In the genomic region with DNA sequence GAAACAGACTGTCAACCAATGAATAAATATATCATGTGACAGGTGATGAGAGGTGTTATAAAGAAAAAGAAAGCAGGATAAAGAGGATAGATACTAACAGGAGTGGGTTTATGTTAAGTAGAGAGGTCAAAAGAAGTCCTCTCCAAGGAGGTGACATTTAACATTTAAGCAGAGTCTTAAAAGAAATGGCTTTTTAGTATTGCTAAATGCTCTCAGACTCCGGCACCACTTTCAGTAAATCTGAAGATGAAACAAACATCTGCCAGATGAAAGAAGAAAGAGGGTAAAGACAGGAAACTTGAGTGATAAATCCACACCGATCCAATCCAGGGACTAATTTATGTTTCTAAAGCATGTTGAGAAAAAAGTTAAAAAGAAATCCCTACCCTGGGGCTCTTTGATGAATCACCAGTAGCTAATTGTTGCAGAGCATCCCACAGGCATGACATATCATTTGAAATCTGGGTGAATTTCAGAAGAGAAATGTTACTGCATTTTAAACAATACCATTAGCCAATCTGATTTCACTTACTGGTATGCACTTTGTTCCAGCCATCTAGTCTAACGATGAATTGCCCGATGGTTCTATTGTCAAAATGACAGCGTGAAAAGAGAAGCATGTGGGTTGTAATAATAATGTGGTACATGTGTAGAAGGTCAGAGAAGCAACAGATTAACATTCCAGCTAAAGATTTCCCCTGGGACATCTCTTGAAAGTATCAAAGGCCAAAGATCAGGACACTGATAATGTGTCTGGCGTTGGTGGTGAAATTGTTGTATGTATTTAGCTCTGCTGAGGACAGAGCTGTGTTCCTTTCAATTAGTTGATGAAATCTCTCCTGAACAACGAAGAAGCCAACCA, we compare ENCODE assay signal across 11 cellular contexts.
DNase-seq lines count a peak whose midpoint lies in the region; ATAC-seq and TF ChIP-seq lines count a peak whose summit lies in the region.
"Had no signal": no experiment of that assay in that cellular context is flagged by ENCODE, and none has a peak within 500 bp of the region (broad histone marks: within the 10 kb centered on the region; RNA-seq: fewer than 3 reads in every experiment).

No MANE protein-coding gene starts in this region.

- H3K9me3 Mint-ChIP-seq in neural crest cell = peaks cover 5% of the 10 kb centered on the region
- peaks cover 0 to 5% of the 10 kb centered on the region in 2 donors for H3K9me3 Mint-ChIP-seq in stimulated activated naive CD8-positive, alpha-beta T cell treated with anti-CD3 and anti-CD28 coated beads, Interleukin-15, amount 100 ng/mL, for 72 hours
- H3K9me3 Mint-ChIP-seq: dendritic cell treated with granulocyte-macrophage colony-stimulating factor and Interleukin-4, amounts not matched to agents 40 ng/mL and 50 ng/mL, for 4 days had no signal

- H3K27me3 Mint-ChIP-seq in neural crest cell (ENCODE audit: low read depth) = no peaks in the 10 kb centered on the region
- H3K27me3 Mint-ChIP-seq in stimulated activated naive CD8-positive, alpha-beta T cell treated with anti-CD3 and anti-CD28 coated beads, Interleukin-15, amount 100 ng/mL, for 72 hours = no peaks in the 10 kb centered on the region
- H3K27me3 Mint-ChIP-seq: CD4-positive, alpha-beta memory T cell; dendritic cell treated with granulocyte-macrophage colony-stimulating factor and Interleukin-4, amounts not matched to agents 40 ng/mL and 50 ng/mL, for 4 days had no signal

- DNase-seq in AG10803 (ENCODE audit: low read depth) = peak; percentile 87
- peak; percentile 8 for DNase-seq in NCI-H2227 (lab: John Stamatoyannopoulos, UW; ENCODE audit: unreplicated experiment)
- DNase-seq in neural crest cell (ENCODE audit: low read depth, low spot score) = no peak
- DNase-seq in RKO (ENCODE audit: low spot score) = no peak
- no peak for DNase-seq in NCI-H446 (lab: John Stamatoyannopoulos, UW)
- no peak for DNase-seq in stimulated activated naive CD8-positive, alpha-beta T cell treated with anti-CD3 and anti-CD28 coated beads, Interleukin-15, amount 100 ng/mL, for 72 hours
- DNase-seq in stimulated activated naive CD4-positive, alpha-beta T cell treated with Interleukin-2 at 50 U/mL for 16 hours (lab: John Stamatoyannopoulos, UW) = no peak
- DNase-seq: NCI-H187 had no signal

- H3K27ac Mint-ChIP-seq in neural crest cell (ENCODE audit: unreplicated experiment) = peak overlapping the region; percentile 72
- H3K27ac Mint-ChIP-seq in stimulated activated naive CD8-positive, alpha-beta T cell treated with anti-CD3 and anti-CD28 coated beads, Interleukin-15, amount 100 ng/mL, for 72 hours = no peak overlapping the region
- H3K27ac Mint-ChIP-seq: CD4-positive, alpha-beta memory T cell; dendritic cell treated with granulocyte-macrophage colony-stimulating factor and Interleukin-4, amounts not matched to agents 40 ng/mL and 50 ng/mL, for 4 days had no signal

- peaks cover 77% of the 10 kb centered on the region for H3K4me1 Mint-ChIP-seq in neural crest cell
- H3K4me1 Mint-ChIP-seq in stimulated activated naive CD8-positive, alpha-beta T cell treated with anti-CD3 and anti-CD28 coated beads, Interleukin-15, amount 100 ng/mL, for 72 hours = no peaks in the 10 kb centered on the region
- H3K4me1 Mint-ChIP-seq: CD4-positive, alpha-beta memory T cell had no signal

- peak overlapping the region; percentile 19 for H3K4me3 Mint-ChIP-seq in neural crest cell
- H3K4me3 Mint-ChIP-seq in stimulated activated naive CD8-positive, alpha-beta T cell treated with anti-CD3 and anti-CD28 coated beads, Interleukin-15, amount 100 ng/mL, for 72 hours = no peak overlapping the region
- H3K4me3 Mint-ChIP-seq: CD4-positive, alpha-beta memory T cell; dendritic cell treated with granulocyte-macrophage colony-stimulating factor and Interleukin-4, amounts not matched to agents 40 ng/mL and 50 ng/mL, for 4 days had no signal

- peak overlapping the region; percentile 38 for H3K27ac ChIP-seq in ectodermal cell (ENCODE audit: insufficient read depth, low read depth, low read length, poor library complexity, severe bottlenecking)

- ATAC-seq in stimulated activated naive CD8-positive, alpha-beta T cell treated with anti-CD3 and anti-CD28 coated beads, Interleukin-15, amount 100 ng/mL, for 72 hours = no peak

- no peaks in the 10 kb centered on the region for H3K9me3 ChIP-seq in ectodermal cell (ENCODE audit: control insufficient read depth, low read length)

- H3K27me3 ChIP-seq in ectodermal cell (ENCODE audit: control insufficient read depth, insufficient read depth, low read length, poor library complexity, severe bottlenecking) = no peaks in the 10 kb centered on the region

- peaks cover 27% of the 10 kb centered on the region for H3K4me1 ChIP-seq in ectodermal cell (ENCODE audit: control insufficient read depth, insufficient read depth, low read length)

- no peaks in the 10 kb centered on the region for H3K36me3 ChIP-seq in ectodermal cell (ENCODE audit: control insufficient read depth, insufficient read depth, low read length)

- TF ChIP-seq CTCF in AG10803 (conservative IDR thresholded peaks at IDR 0.05; ENCODE audit: low read length) = no peak
- TF ChIP-seq CTCF in neural crest cell (conservative IDR thresholded peaks at IDR 0.05) = no peak

- peaks cover 4% of the 10 kb centered on the region for H3K36me3 Mint-ChIP-seq in neural crest cell (ENCODE audit: low read depth)
- H3K36me3 Mint-ChIP-seq: CD4-positive, alpha-beta memory T cell had no signal

- H3K4me3 ChIP-seq in AG10803 (ENCODE audit: low read length) (no peak overlapping the region), ectodermal cell (ENCODE audit: insufficient read depth, low read depth, low read length) (no peak overlapping the region)

- WGBS in ectodermal cell, 2 experiments = 69 to 73% methylated on average over 7 of the region's 7 CpGs

Comparison
In these comparisons a context has a peak if more than half of its experiments do, and no peak if none do; other contexts are left out.
1. DNase-seq: peak in AG10803 (single experiment) and NCI-H2227 (single experiment); none in neural crest cell (single experiment), RKO (single experiment), NCI-H446 (0 of 2), stimulated activated naive CD8-positive, alpha-beta T cell treated with anti-CD3 and anti-CD28 coated beads, Interleukin-15, amount 100 ng/mL, for 72 hours (0 of 2) and stimulated activated naive CD4-positive, alpha-beta T cell treated with Interleukin-2 at 50 U/mL for 16 hours (single experiment).